1 cellular context compared by ENCODE assay signal in genomic region chr9:126374366-126374781, GRCh38.
TF ChIP-seq lines count a peak whose summit lies in the region.

No MANE protein-coding gene starts in this region.

TF ChIP-seq in HepG2, 621 proteins besides CTCF, POLR2A, EP300 and RAD21 (continued from another document and continues in another):
- no peak for TF ChIP-seq TBL1XR1 (IDR thresholded peaks at IDR 0.05; ENCODE audit: borderline replicate concordance, low read length, partially characterized antibody)
- 0 out of 2 replicates have a peak, but pooled peaks have one; percentile 49 for TF ChIP-seq ZNF792 (CRISPR knock-in tag; IDR thresholded peaks at IDR 0.05)
- TF ChIP-seq NR2C2 (CRISPR knock-in tag; IDR thresholded peaks at IDR 0.05; ENCODE audit: borderline replicate concordance), result peak; percentile 93
- no peak for TF ChIP-seq ZNF282 (IDR thresholded peaks at IDR 0.05; ENCODE audit: partially characterized antibody)
- TF ChIP-seq KAT8 (CRISPR knock-in tag; IDR thresholded peaks at IDR 0.05), result no peak
- peak; percentile 66 for TF ChIP-seq ARID5B (CRISPR knock-in tag; IDR thresholded peaks at IDR 0.05)
- TF ChIP-seq PHF21A (CRISPR knock-in tag; IDR thresholded peaks at IDR 0.05), result peak; percentile 66
- no peak for TF ChIP-seq CENPBD1 (CRISPR knock-in tag; IDR thresholded peaks at IDR 0.05; ENCODE audit: borderline replicate concordance, low read depth)
- no peak for TF ChIP-seq SMARCE1 (IDR thresholded peaks at IDR 0.05; ENCODE audit: borderline replicate concordance)
- TF ChIP-seq HDAC2 (CRISPR knock-in tag; IDR thresholded peaks at IDR 0.05), result peak; percentile 74
- 0 out of 2 replicates have a peak, but pooled peaks have one; percentile 56 for TF ChIP-seq ZNF296 (CRISPR knock-in tag; conservative IDR thresholded peaks at IDR 0.05)
- TF ChIP-seq SNAPC4 (CRISPR knock-in tag; IDR thresholded peaks at IDR 0.05), result no peak
- TF ChIP-seq IRF9 (CRISPR knock-in tag; IDR thresholded peaks at IDR 0.05; ENCODE audit: borderline replicate concordance), result 0 out of 2 replicates have a peak, but pooled peaks have one; percentile 50
- 0 out of 2 replicates have a peak, but pooled peaks have one; percentile 29 for TF ChIP-seq PPARG (CRISPR knock-in tag; conservative IDR thresholded peaks at IDR 0.05)
- no peak for TF ChIP-seq LCORL (IDR thresholded peaks at IDR 0.05)
- TF ChIP-seq LCORL (CRISPR knock-in tag; IDR thresholded peaks at IDR 0.05), result peak; percentile 57; the same call in 1 of the 2 replicates
- 0 out of 2 replicates have a peak, but pooled peaks have one; percentile 37 for TF ChIP-seq RXRB (CRISPR knock-in tag; IDR thresholded peaks at IDR 0.05; ENCODE audit: borderline replicate concordance)
- TF ChIP-seq TFAP4 (IDR thresholded peaks at IDR 0.05; ENCODE audit: borderline replicate concordance, low read depth), result peak; percentile 25; the same call in 1 of the 2 replicates
- TF ChIP-seq ZNF260 (CRISPR knock-in tag; IDR thresholded peaks at IDR 0.05; ENCODE audit: borderline replicate concordance, low read depth), result no peak
- TF ChIP-seq NR2F6 (IDR thresholded peaks at IDR 0.05), result peak; percentile 79
- peak; percentile 92 for TF ChIP-seq NR2F6 (CRISPR knock-in tag; IDR thresholded peaks at IDR 0.05)
- 0 out of 2 replicates have a peak, but pooled peaks have one; percentile 11 for TF ChIP-seq ZNF629 (CRISPR knock-in tag; conservative IDR thresholded peaks at IDR 0.05)
- peak; percentile 87 for TF ChIP-seq ZNF687 (CRISPR knock-in tag; IDR thresholded peaks at IDR 0.05)
- TF ChIP-seq HMG20B (CRISPR knock-in tag; conservative IDR thresholded peaks at IDR 0.05), result 0 out of 2 replicates have a peak, but pooled peaks have one; percentile 65
- peak; percentile 19; the same call in 1 of the 2 replicates for TF ChIP-seq RARA (CRISPR knock-in tag; IDR thresholded peaks at IDR 0.05)
- TF ChIP-seq PHF8 (CRISPR knock-in tag; IDR thresholded peaks at IDR 0.05), result peak; percentile 28; the same call in 1 of the 2 replicates
- 0 out of 2 replicates have a peak, but pooled peaks have one; percentile 8 for TF ChIP-seq ZNF770 (CRISPR knock-in tag; IDR thresholded peaks at IDR 0.05)
- peak; percentile 85; the same call in 1 of the 2 replicates for TF ChIP-seq ZNF292 (CRISPR knock-in tag; IDR thresholded peaks at IDR 0.05; ENCODE audit: borderline replicate concordance, low read depth)
- TF ChIP-seq ZNF350 (CRISPR knock-in tag; IDR thresholded peaks at IDR 0.05; ENCODE audit: borderline replicate concordance, low read depth), result no peak
- TF ChIP-seq ZNF740 (CRISPR knock-in tag; IDR thresholded peaks at IDR 0.05), result no peak
- TF ChIP-seq IRF2 (CRISPR knock-in tag; IDR thresholded peaks at IDR 0.05), result peak; percentile 71
- peak; percentile 41; the same call in 1 of the 2 replicates for TF ChIP-seq POLR2G (IDR thresholded peaks at IDR 0.05; ENCODE audit: low read depth, low read length)
- peak; percentile 64 for TF ChIP-seq SALL1 (CRISPR knock-in tag; IDR thresholded peaks at IDR 0.05)
- TF ChIP-seq ZNF430 (CRISPR knock-in tag; IDR thresholded peaks at IDR 0.05), result no peak
- 0 out of 2 replicates have a peak, but pooled peaks have one; percentile 39 for TF ChIP-seq POGZ (CRISPR knock-in tag; IDR thresholded peaks at IDR 0.05)
- peak; percentile 81 for TF ChIP-seq HNF4A (CRISPR knock-in tag; IDR thresholded peaks at IDR 0.05)
- peak; percentile 40; the same call in 1 of the 2 replicates for TF ChIP-seq ZMYM3 (CRISPR knock-in tag; IDR thresholded peaks at IDR 0.05)
